8 cellular contexts compared by ENCODE assay signal in the genomic region with DNA sequence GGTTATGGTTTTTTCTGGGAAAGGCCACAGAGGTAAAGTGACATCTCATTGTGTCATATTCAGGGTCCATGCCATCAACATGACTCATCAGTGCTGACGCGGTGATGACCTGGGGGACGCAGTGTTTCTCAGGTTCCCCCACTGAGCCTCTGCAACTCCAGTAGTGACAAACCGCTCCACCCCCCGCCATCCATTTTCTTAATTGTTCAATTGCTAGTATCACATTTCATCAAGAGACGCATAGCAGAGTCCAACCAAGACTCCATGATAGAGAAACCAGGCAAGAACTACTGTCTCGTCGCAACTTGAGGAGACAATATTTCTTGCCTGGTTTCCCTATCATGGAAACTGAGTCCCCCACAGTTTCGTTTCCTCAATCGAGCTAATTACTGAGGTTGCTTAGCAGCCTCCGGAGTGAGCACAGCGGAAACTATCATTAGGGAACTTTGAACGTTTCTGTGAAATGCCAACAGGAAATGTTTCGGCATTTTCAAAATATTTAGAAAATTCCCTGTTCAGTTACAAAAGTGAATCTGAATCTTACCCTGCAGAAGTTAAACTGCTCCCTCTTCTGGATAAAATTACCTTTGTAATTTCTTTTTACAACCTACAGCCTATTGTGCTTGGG. TPM values are rescaled to one million over a fixed set of nuclear protein-coding genes. Genes with fewer than 3 reads are reported as not detected.
DNase-seq lines count a peak whose midpoint lies in the region; ATAC-seq and TF ChIP-seq lines count a peak whose summit lies in the region.

No MANE protein-coding gene starts in this region.

- H3K4me3 Mint-ChIP-seq in natural killer cell treated with Interleukin-12 subunit alpha and Interleukin-12 subunit beta and Interleukin-15 and Interleukin-18, amount 100 ng/mL, for 72 hours, result peak overlapping the region; percentile 94

- H3K27me3 ChIP-seq in subcutaneous abdominal adipose tissue (ENCODE audit: control insufficient read depth in 5 of 5, insufficient read depth in 4 of 5, low read length in 5 of 5), result peaks cover 0 to 4% (median 0%) of the 10 kb centered on the region in 5 donors

- H3K9me3 Mint-ChIP-seq in natural killer cell treated with Interleukin-12 subunit alpha and Interleukin-12 subunit beta and Interleukin-15 and Interleukin-18, amount 100 ng/mL, for 72 hours, result no peaks in the 10 kb centered on the region

- peak; percentile 74 to 78 for ATAC-seq in natural killer cell treated with Interleukin-12 subunit alpha and Interleukin-12 subunit beta and Interleukin-15 and Interleukin-18, amount 100 ng/mL, for 72 hours
- no peak for ATAC-seq in HG03135 (IDR thresholded peaks at IDR 0.05; ENCODE audit: unreplicated experiment)

- DNase-seq in activated gamma-delta T cell treated with Interleukin-2 at 50 U/mL for 16 hours (peak; percentile 62), activated gamma-delta T cell (lab: John Stamatoyannopoulos, UW) (no peak), NCI-H69 (lab: John Stamatoyannopoulos, UW) (peak; percentile 64), epithelial cell of proximal tubule (ENCODE audit: low read depth) (no peak)
- peak; percentile 65 to 72 (median 66) for DNase-seq in activated CD8-positive, alpha-beta memory T cell treated with anti-CD3 and anti-CD28 coated beads for 48 hours (ENCODE audit: low read depth in 2 of 3, low spot score in 2 of 3)
- peak; percentile 91 for DNase-seq in natural killer cell treated with Interleukin-12 subunit alpha and Interleukin-12 subunit beta and Interleukin-15 and Interleukin-18, amount 100 ng/mL, for 72 hours (ENCODE audit: low spot score)

- peak overlapping the region; percentile 98 to 99 for H3K27ac Mint-ChIP-seq in natural killer cell treated with Interleukin-12 subunit alpha and Interleukin-12 subunit beta and Interleukin-15 and Interleukin-18, amount 100 ng/mL, for 72 hours

- H3K9ac ChIP-seq in subcutaneous abdominal adipose tissue (ENCODE audit: low read length in 5 of 5), result peak overlapping the region; percentile 0 to 73 (median 51)

- TF ChIP-seq CTCF in epithelial cell of proximal tubule (conservative IDR thresholded peaks at IDR 0.05; ENCODE audit: low read depth, low read length), result peak; percentile 53

- H3K4me3 ChIP-seq in epithelial cell of proximal tubule (ENCODE audit: low read depth, low read length), result peak overlapping the region; percentile 59
- H3K4me3 ChIP-seq in subcutaneous abdominal adipose tissue (ENCODE audit: low read depth in 1 of 5, low read length in 5 of 5), result peak overlapping the region; percentile 50 to 84 (median 65)

- no peaks in the 10 kb centered on the region for H3K36me3 ChIP-seq in subcutaneous abdominal adipose tissue (ENCODE audit: control insufficient read depth in 5 of 5, insufficient read depth in 5 of 5, low read length in 5 of 5)

- peaks cover 67 to 70% of the 10 kb centered on the region in 2 donors for H3K4me1 Mint-ChIP-seq in natural killer cell treated with Interleukin-12 subunit alpha and Interleukin-12 subunit beta and Interleukin-15 and Interleukin-18, amount 100 ng/mL, for 72 hours (ENCODE audit: low read depth in 2 of 2)

- no peaks in the 10 kb centered on the region for H3K9me3 ChIP-seq in subcutaneous abdominal adipose tissue (ENCODE audit: control insufficient read depth in 5 of 5, low read length in 5 of 5)

- no peaks in the 10 kb centered on the region for H3K36me3 Mint-ChIP-seq in natural killer cell treated with Interleukin-12 subunit alpha and Interleukin-12 subunit beta and Interleukin-15 and Interleukin-18, amount 100 ng/mL, for 72 hours

- no peaks in the 10 kb centered on the region for H3K27me3 Mint-ChIP-seq in natural killer cell treated with Interleukin-12 subunit alpha and Interleukin-12 subunit beta and Interleukin-15 and Interleukin-18, amount 100 ng/mL, for 72 hours

- peak overlapping the region; percentile 75 for H3K27ac ChIP-seq in subcutaneous abdominal adipose tissue (ENCODE audit: low read depth, low read length)

- peaks cover 15 to 53% (median 29%) of the 10 kb centered on the region in 5 donors for H3K4me1 ChIP-seq in subcutaneous abdominal adipose tissue (ENCODE audit: control insufficient read depth in 5 of 5, insufficient read depth in 5 of 5, low read length in 5 of 5)

RNA-seq across cellular contexts. Expression of gene SERPINB1, which starts 12.2 kb away (rescaled TPM):
- 23.7 and 32.4 TPM in 2 replicates for total RNA-seq in epithelial cell of proximal tubule
- 100 to 1,000 TPM; 103 to 275 TPM for total RNA-seq in natural killer cell treated with Interleukin-12 subunit alpha and Interleukin-12 subunit beta and Interleukin-15 and Interleukin-18, amount 100 ng/mL, for 72 hours

RNA-seq across cellular contexts. Expression of gene SERPINB9, which starts 49.2 kb away (rescaled TPM):
- total RNA-seq in epithelial cell of proximal tubule, result 17.4 and 29.6 TPM in 2 replicates
- 100 to 1,000 TPM in 1 of 2 donors, 10 to 100 TPM in 1; 59.0 to 159 TPM for total RNA-seq in natural killer cell treated with Interleukin-12 subunit alpha and Interleukin-12 subunit beta and Interleukin-15 and Interleukin-18, amount 100 ng/mL, for 72 hours

Comparison
In these comparisons a context has a peak if more than half of its experiments do, and no peak if none do; other contexts are left out.
1. DNase-seq: peak in activated gamma-delta T cell treated with Interleukin-2 at 50 U/mL for 16 hours (single experiment), NCI-H69 (single experiment), activated CD8-positive, alpha-beta memory T cell treated with anti-CD3 and anti-CD28 coated beads for 48 hours (3 of 3) and natural killer cell treated with Interleukin-12 subunit alpha and Interleukin-12 subunit beta and Interleukin-15 and Interleukin-18, amount 100 ng/mL, for 72 hours (single experiment); none in activated gamma-delta T cell (single experiment) and epithelial cell of proximal tubule (single experiment).